27 cellular contexts compared by ENCODE assay signal in the genomic region with DNA sequence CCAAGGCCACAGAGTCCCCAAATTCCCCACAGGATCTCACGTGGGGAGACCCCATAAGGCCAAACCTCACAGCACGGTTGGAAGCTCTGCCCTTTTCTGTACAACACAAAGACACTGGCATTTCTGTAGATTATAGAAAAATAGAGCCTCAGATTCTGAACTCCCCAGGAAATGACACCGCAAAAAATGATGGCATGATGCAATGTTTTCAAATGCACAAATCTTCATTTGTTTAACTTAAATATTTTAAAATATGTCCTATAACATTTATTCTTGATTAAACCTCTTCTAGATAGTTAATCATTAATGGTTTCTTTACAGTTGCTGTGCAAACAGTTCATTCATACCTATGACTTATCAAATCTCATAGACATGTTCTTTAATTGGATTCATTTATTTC. TPM values are rescaled to one million over a fixed set of nuclear protein-coding genes. Genes with fewer than 3 reads are reported as not detected.
"Had no signal": no experiment of that assay in that cellular context is flagged by ENCODE, and none has a peak within 500 bp of the region (broad histone marks: within the 10 kb centered on the region; RNA-seq: fewer than 3 reads in every experiment).

No MANE protein-coding gene starts in this region.

- H3K4me1 Mint-ChIP-seq: activated naive CD8-positive, alpha-beta T cell treated with anti-CD3 and anti-CD28 coated beads, Interleukin-2, amount 10 ng/mL, durations not matched to agents 7 days and 5 days; naive B cell; stimulated activated memory B cell treated with anti-CD40 and anti-IgM and Interleukin-4, amounts not matched to agents 10 μg/mL and 1 μg/mL and 100 μg/mL, for 72 hours had no signal

- H3K27me3 ChIP-seq: suprapubic skin had no signal

- H3K9me3 Mint-ChIP-seq: activated CD4-positive, alpha-beta memory T cell treated with anti-CD3 and anti-CD28 coated beads for 36 hours; activated naive CD8-positive, alpha-beta T cell treated with anti-CD3 and anti-CD28 coated beads, Interleukin-2, amount 10 ng/mL, durations not matched to agents 7 days and 5 days; endodermal cell; stimulated activated memory B cell treated with anti-CD40 and anti-IgM and Interleukin-4, amounts not matched to agents 10 μg/mL and 1 μg/mL and 100 μg/mL, for 72 hours had no signal

- H3K4me3 Mint-ChIP-seq: activated CD4-positive, alpha-beta memory T cell treated with anti-CD3 and anti-CD28 coated beads for 36 hours; activated naive CD8-positive, alpha-beta T cell treated with anti-CD3 and anti-CD28 coated beads, Interleukin-2, amount 10 ng/mL, durations not matched to agents 7 days and 5 days; endodermal cell; naive B cell; stimulated activated memory B cell treated with anti-CD40 and anti-IgM and Interleukin-4, amounts not matched to agents 10 μg/mL and 1 μg/mL and 100 μg/mL, for 72 hours had no signal

- H3K36me3 Mint-ChIP-seq: activated CD4-positive, alpha-beta memory T cell treated with anti-CD3 and anti-CD28 coated beads for 36 hours; activated naive CD8-positive, alpha-beta T cell treated with anti-CD3 and anti-CD28 coated beads, Interleukin-2, amount 10 ng/mL, durations not matched to agents 7 days and 5 days; naive B cell; stimulated activated memory B cell treated with anti-CD40 and anti-IgM and Interleukin-4, amounts not matched to agents 10 μg/mL and 1 μg/mL and 100 μg/mL, for 72 hours had no signal

- H3K27ac ChIP-seq: coronary artery, epithelial cell of prostate, heart right ventricle, lower lobe of right lung, stomach, suprapubic skin, tibial nerve had no signal

- H3K36me3 ChIP-seq: heart right ventricle, lower lobe of right lung, stomach, suprapubic skin, tibial nerve had no signal

- DNase-seq: activated CD4-positive, alpha-beta memory T cell treated with anti-CD3 and anti-CD28 coated beads for 36 hours; activated CD4-positive, alpha-beta T cell treated with anti-CD3 and anti-CD28 coated beads for 48 hours; activated naive CD4-positive, alpha-beta T cell treated with Interleukin-2 at 50 U/mL for 16 hours; activated naive CD8-positive, alpha-beta T cell treated with anti-CD3 and anti-CD28 coated beads, Interleukin-2, amount 10 ng/mL, durations not matched to agents 7 days and 5 days; activated T-cell treated with anti-CD3 and anti-CD28 coated beads, Interleukin-2, amount 50 U/mL, for 48 hours; amniotic stem cell; endodermal cell; heart right ventricle; lower lobe of right lung; naive B cell; nucleus accumbens; posterior cingulate gyrus; small intestine; stomach had no signal

- H3K4me1 ChIP-seq: heart right ventricle, lower lobe of right lung, suprapubic skin, tibial nerve had no signal

- ATAC-seq: heart right ventricle; lower lobe of right lung; sciatic nerve; stimulated activated memory B cell treated with anti-CD40 and anti-IgM and Interleukin-4, amounts not matched to agents 10 μg/mL and 1 μg/mL and 100 μg/mL, for 72 hours had no signal

- H3K4me3 ChIP-seq: coronary artery, heart right ventricle, lower lobe of right lung, stomach, suprapubic skin, tibial nerve had no signal

- H3K9me3 ChIP-seq: heart right ventricle, lower lobe of right lung, stomach, suprapubic skin, tibial nerve had no signal

- H3K27ac Mint-ChIP-seq: activated CD4-positive, alpha-beta memory T cell treated with anti-CD3 and anti-CD28 coated beads for 36 hours; activated naive CD8-positive, alpha-beta T cell treated with anti-CD3 and anti-CD28 coated beads, Interleukin-2, amount 10 ng/mL, durations not matched to agents 7 days and 5 days; endodermal cell; naive B cell; stimulated activated memory B cell treated with anti-CD40 and anti-IgM and Interleukin-4, amounts not matched to agents 10 μg/mL and 1 μg/mL and 100 μg/mL, for 72 hours had no signal

RNA-seq across cellular contexts. Expression of a gene that starts 33.8 kb away (rescaled TPM):
- total RNA-seq: activated CD4-positive, alpha-beta memory T cell treated with anti-CD3 and anti-CD28 coated beads for 36 hours; activated naive CD8-positive, alpha-beta T cell treated with anti-CD3 and anti-CD28 coated beads, Interleukin-2, amount 10 ng/mL, durations not matched to agents 7 days and 5 days; bronchial epithelial cell; fibroblast of villous mesenchyme; heart right ventricle; lower lobe of right lung; mesenteric fat pad; mucosa of gallbladder; tibial nerve had no signal
- polyA plus RNA-seq: heart right ventricle, keratinocyte, neural cell, small intestine, stomach, urinary bladder had no signal
